Comparison of ENCODE assay signal across 8 cellular contexts in the genomic region with DNA sequence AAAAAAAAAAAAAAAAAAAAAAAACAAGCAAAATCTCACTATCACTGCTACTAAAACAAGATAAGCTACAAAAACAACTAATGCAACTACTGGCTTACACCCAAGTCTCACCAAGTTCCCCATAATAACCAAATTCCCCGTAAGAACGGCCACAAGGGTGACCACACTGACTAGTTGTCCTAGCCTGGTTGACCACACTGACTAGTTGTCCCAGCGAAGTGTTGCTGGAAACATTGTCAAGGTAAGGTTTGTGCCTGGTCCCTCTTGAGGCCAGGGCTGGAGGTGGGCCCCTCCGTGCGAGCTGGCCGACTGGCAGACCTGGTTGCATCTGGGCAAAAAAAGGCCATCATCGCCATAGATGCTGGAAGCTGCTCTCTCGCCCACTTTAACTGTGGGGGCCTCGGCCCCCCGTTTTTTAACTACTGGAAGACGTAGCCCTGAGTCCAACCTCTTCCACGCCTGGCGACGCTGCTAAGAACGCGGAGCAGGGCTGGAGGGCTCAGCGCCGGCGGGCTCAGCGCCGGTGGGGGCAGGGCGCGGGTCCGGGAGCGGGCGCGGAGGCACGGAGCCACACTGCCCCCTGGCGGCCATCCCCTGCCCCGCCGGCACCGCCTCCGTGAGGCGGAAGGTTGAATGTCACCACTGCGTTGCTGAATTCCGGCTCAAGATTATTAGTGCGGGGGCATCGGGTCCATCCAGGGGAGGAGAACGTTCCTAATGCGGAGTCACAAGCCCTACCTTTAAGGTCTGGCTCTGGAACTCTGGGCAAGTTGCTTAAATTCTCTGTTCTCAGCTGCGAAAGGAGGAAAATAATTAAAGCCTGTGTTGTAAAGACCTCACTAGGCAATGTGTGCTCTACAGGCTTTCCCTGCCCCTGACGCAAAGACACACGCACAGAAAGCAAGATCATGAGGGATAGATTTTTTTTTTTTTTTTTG.
DNase-seq lines count a peak whose midpoint lies in the region; ATAC-seq and TF ChIP-seq lines count a peak whose summit lies in the region.

No MANE protein-coding gene starts in this region.

- no peak for TF ChIP-seq POLR2A in gastroesophageal sphincter (IDR thresholded peaks at IDR 0.05)

- H3K9me3 ChIP-seq in CD4-positive, alpha-beta memory T cell (ENCODE audit: control insufficient read depth in 1 of 2, low read length in 2 of 2) = no peaks in the 10 kb centered on the region
- no peaks in the 10 kb centered on the region for H3K9me3 ChIP-seq in SJSA1 (replicated peaks)
- H3K9me3 ChIP-seq in gastroesophageal sphincter = no peaks in the 10 kb centered on the region
- H3K9me3 ChIP-seq in neuronal stem cell (replicated peaks in 1 of 2; ENCODE audit: control insufficient read depth in 2 of 2, insufficient read depth in 1 of 2, low read depth in 1 of 2, low read length in 2 of 2) = peaks cover 2 to 13% of the 10 kb centered on the region in 2 donors
- no peaks in the 10 kb centered on the region for H3K9me3 ChIP-seq in subcutaneous abdominal adipose tissue (ENCODE audit: control insufficient read depth in 5 of 5, low read length in 5 of 5)

- H3K36me3 Mint-ChIP-seq in CD4-positive, alpha-beta memory T cell = no peaks in the 10 kb centered on the region

- H3K79me1 ChIP-seq in neuronal stem cell (ENCODE audit: low read depth, low read length) = no peaks in the 10 kb centered on the region

- TF ChIP-seq EP300 in gastroesophageal sphincter (IDR thresholded peaks at IDR 0.05) = no peak

- H3K27me3 ChIP-seq in CD4-positive, alpha-beta memory T cell (ENCODE audit: insufficient read depth, low read length) = peaks cover 10% of the 10 kb centered on the region
- H3K27me3 ChIP-seq in SJSA1 (replicated peaks) (no peaks in the 10 kb centered on the region), gastroesophageal sphincter (no peaks in the 10 kb centered on the region), neuronal stem cell (ENCODE audit: control insufficient read depth in 3 of 3, insufficient read depth in 3 of 3, low read depth in 1 of 3, low read length in 3 of 3) (no peaks in the 10 kb centered on the region), subcutaneous abdominal adipose tissue (ENCODE audit: control insufficient read depth in 5 of 5, insufficient read depth in 4 of 5, low read length in 5 of 5) (peaks cover 0 to 24% (median 17%) of the 10 kb centered on the region in 5 donors)

- peak in 4 of 5 donors; percentile 62 to 65 (median 64) for DNase-seq in CD4-positive, alpha-beta memory T cell
- DNase-seq in KG1 (lab: John Stamatoyannopoulos, UW) (peak; percentile 39), SJSA1 (ENCODE audit: low read depth in 1 of 2, low spot score in 2 of 2) (peak; percentile 69 to 93), neuronal stem cell (ENCODE audit: low spot score) (peak; percentile 81)
- DNase-seq in activated naive CD4-positive, alpha-beta T cell treated with Interleukin-2 at 50 U/mL for 16 hours = peak; percentile 74

- H3K27ac Mint-ChIP-seq in CD4-positive, alpha-beta memory T cell = peak overlapping the region in 2 of 7 donors; percentile 53 to 81

- H3K36me3 ChIP-seq in CD4-positive, alpha-beta memory T cell (ENCODE audit: insufficient read depth, low read length) = no peaks in the 10 kb centered on the region
- H3K36me3 ChIP-seq in SJSA1 (no peaks in the 10 kb centered on the region), gastroesophageal sphincter (no peaks in the 10 kb centered on the region), neuronal stem cell (replicated peaks in 1 of 2; ENCODE audit: control insufficient read depth in 2 of 2, insufficient read depth in 2 of 2, low read length in 2 of 2) (no peaks in the 10 kb centered on the region), subcutaneous abdominal adipose tissue (ENCODE audit: control insufficient read depth in 5 of 5, insufficient read depth in 5 of 5, low read length in 5 of 5) (no peaks in the 10 kb centered on the region)

- peaks cover 28 to 39% of the 10 kb centered on the region in 2 donors for H3K27me3 Mint-ChIP-seq in CD4-positive, alpha-beta memory T cell

- H3K4ac ChIP-seq in neuronal stem cell (ENCODE audit: low read length) = no peak overlapping the region

- H4K8ac ChIP-seq in neuronal stem cell (ENCODE audit: low read depth, low read length) = no peak overlapping the region

- peak overlapping the region; percentile 91 for H2AFZ ChIP-seq in neuronal stem cell (ENCODE audit: low read length)

- no peak overlapping the region for H4K91ac ChIP-seq in neuronal stem cell (ENCODE audit: low read depth, low read length, poor library complexity)

- peaks cover 0 to 2% (median 0%) of the 10 kb centered on the region in 8 donors for H3K9me3 Mint-ChIP-seq in CD4-positive, alpha-beta memory T cell

- H3K4me3 Mint-ChIP-seq in CD4-positive, alpha-beta memory T cell = peak overlapping the region; percentile 59 to 89 (median 74)

- H2BK5ac ChIP-seq in neuronal stem cell (ENCODE audit: low read length) = no peak overlapping the region

- TF ChIP-seq CTCF in gastroesophageal sphincter (IDR thresholded peaks at IDR 0.05) = peak; percentile 99 to 100 (median 100)

- ATAC-seq in GM21367 (IDR thresholded peaks at IDR 0.05; ENCODE audit: unreplicated experiment) (peak; percentile 70), gastroesophageal sphincter (peak; percentile 88)

- H2BK12ac ChIP-seq in neuronal stem cell (ENCODE audit: low read length) = no peak overlapping the region

- H3K14ac ChIP-seq in neuronal stem cell (ENCODE audit: low read length) = peak overlapping the region; percentile 60

- H2AK5ac ChIP-seq in neuronal stem cell (ENCODE audit: low read depth, low read length) = no peak overlapping the region

- POLR2A ChIA-PET in CD4-positive, alpha-beta memory T cell (lab: Charles Lee; ENCODE audit: partially characterized antibody) = no interaction called here

- H3K9ac ChIP-seq in neuronal stem cell (ENCODE audit: low read depth, low read length, poor library complexity) (no peak overlapping the region), subcutaneous abdominal adipose tissue (ENCODE audit: low read length in 5 of 5) (peak overlapping the region in 2 of 5 donors; percentile 33 to 52)

- peak overlapping the region in 1 of 2 donors; percentile 14 for H3K4me3 ChIP-seq in CD4-positive, alpha-beta memory T cell (ENCODE audit: low read length in 2 of 2)
- H3K4me3 ChIP-seq in SJSA1 (peak overlapping the region; percentile 2; the same call in 1 of the 2 replicates), gastroesophageal sphincter (peak overlapping the region; percentile 3 to 44), neuronal stem cell (ENCODE audit: low read length in 2 of 2) (peak overlapping the region in 1 of 2 donors; percentile 39), subcutaneous abdominal adipose tissue (ENCODE audit: low read depth in 1 of 5, low read length in 5 of 5) (peak overlapping the region; percentile 49 to 65 (median 57))

- H3K4me1 Mint-ChIP-seq in CD4-positive, alpha-beta memory T cell = peaks cover 3 to 18% (median 6%) of the 10 kb centered on the region in 4 donors

- peaks cover 9% of the 10 kb centered on the region for H3K4me1 ChIP-seq in CD4-positive, alpha-beta memory T cell (ENCODE audit: insufficient read depth, low read length)
- H3K4me1 ChIP-seq in SJSA1 (replicated peaks) (peaks cover 48% of the 10 kb centered on the region), gastroesophageal sphincter (peaks cover 0 to 30% (median 6%) of the 10 kb centered on the region in 3 donors), neuronal stem cell (ENCODE audit: control insufficient read depth in 2 of 2, insufficient read depth in 1 of 2, low read depth in 1 of 2, low read length in 2 of 2) (peaks cover 11 to 17% of the 10 kb centered on the region in 2 donors), subcutaneous abdominal adipose tissue (ENCODE audit: control insufficient read depth in 5 of 5, insufficient read depth in 5 of 5, low read length in 5 of 5) (peaks cover 3 to 26% (median 20%) of the 10 kb centered on the region in 5 donors)

- intact Hi-C loops in CD4-positive, alpha-beta memory T cell (cut with micrococcal nuclease) = loop anchor here (1.0 to 2.0 kb wide), 2 partner anchors 839 to 1537 kb away; no protein-coding TSS in a partner anchor

- no peak overlapping the region for H3K27ac ChIP-seq in CD4-positive, alpha-beta memory T cell (ENCODE audit: low read depth, low read length)
- H3K27ac ChIP-seq in SJSA1 (peak overlapping the region; percentile 69), gastroesophageal sphincter (peak overlapping the region in 3 of 4 donors; percentile 1 to 66 (median 61)), neuronal stem cell (replicated peaks; ENCODE audit: low read length) (no peak overlapping the region), subcutaneous abdominal adipose tissue (ENCODE audit: low read depth, low read length) (no peak overlapping the region)

- no peak overlapping the region for H3K23ac ChIP-seq in neuronal stem cell (ENCODE audit: low read depth, low read length, poor library complexity)

- H3K4me2 ChIP-seq in neuronal stem cell (ENCODE audit: insufficient read depth, low read length, poor library complexity, severe bottlenecking) = peak overlapping the region; percentile 81

- WGBS in gastroesophageal sphincter (ENCODE audit: low coverage in 1 of 2), 2 donors = 4 to 32% methylated on average over 5 to 12 of the region's 43 CpGs
- no CpG with 5 or more reads among the region's 43 CpGs for WGBS in neuronal stem cell (ENCODE audit: extremely low coverage in 2 of 2, insufficient read length in 2 of 2, insufficient replicate concordance in 1 of 2), 2 donors

- H3K18ac ChIP-seq in neuronal stem cell (ENCODE audit: low read length) = peak overlapping the region; percentile 91

- CTCF ChIA-PET in CD4-positive, alpha-beta memory T cell (lab: Charles Lee; ENCODE audit: partially characterized antibody) = interaction anchor here (0.6 to 4.8 kb wide), 24 partner anchors 9 to 1537 kb away, joined by 3 to 38 read pairs (median 4); no protein-coding TSS in a partner anchor

- H2BK15ac ChIP-seq in neuronal stem cell (ENCODE audit: low read length) = no peak overlapping the region

- H2BK120ac ChIP-seq in neuronal stem cell (ENCODE audit: low read depth, low read length) = no peak overlapping the region

Comparison
In these comparisons a context has a peak if more than half of its experiments do, and no peak if none do; other contexts are left out.
1. H3K27ac ChIP-seq: peak in SJSA1 (single experiment) and gastroesophageal sphincter (3 of 4); none in CD4-positive, alpha-beta memory T cell (single experiment), neuronal stem cell (single experiment) and subcutaneous abdominal adipose tissue (single experiment).
2. Peak in every context shown above with its lines, with median percentiles within 50 percentile points of each other: DNase-seq.